In genomic region chr10:15342970-15343369, GRCh38 we compare ENCODE assay signal across 31 cellular contexts.
"Had no signal": no experiment of that assay in that cellular context is flagged by ENCODE, and none has a peak within 500 bp of the region (broad histone marks: within the 10 kb centered on the region; RNA-seq: fewer than 3 reads in every experiment).

No MANE protein-coding gene starts in this region.

- H3K9me3 Mint-ChIP-seq: naive thymus-derived CD4-positive, alpha-beta T cell; nephron; neural progenitor cell; stimulated activated effector memory CD8-positive, alpha-beta T cell treated with anti-CD3 and anti-CD28 coated beads, Interleukin-12 subunit alpha, Interleukin-12 subunit beta, amount 100 ng/mL, for 72 hours; stimulated activated naive CD8-positive, alpha-beta T cell treated with anti-CD3 and anti-CD28 coated beads, Interleukin-15, amount 100 ng/mL, for 72 hours; type B pancreatic cell had no signal

- H3K9ac ChIP-seq: neural progenitor cell, parathyroid adenoma had no signal

- H3K4me2 ChIP-seq: neural progenitor cell had no signal

- H3K4me3 Mint-ChIP-seq: naive thymus-derived CD4-positive, alpha-beta T cell; nephron; neural progenitor cell; stimulated activated effector memory CD8-positive, alpha-beta T cell treated with anti-CD3 and anti-CD28 coated beads, Interleukin-12 subunit alpha, Interleukin-12 subunit beta, amount 100 ng/mL, for 72 hours; stimulated activated naive CD8-positive, alpha-beta T cell treated with anti-CD3 and anti-CD28 coated beads, Interleukin-15, amount 100 ng/mL, for 72 hours; type B pancreatic cell had no signal

- FAIRE-seq: keratinocyte, small intestine had no signal

- H2AFZ ChIP-seq: neural progenitor cell, parathyroid adenoma had no signal

- H3K36me3 Mint-ChIP-seq: stimulated activated effector memory CD8-positive, alpha-beta T cell treated with anti-CD3 and anti-CD28 coated beads, Interleukin-12 subunit alpha, Interleukin-12 subunit beta, amount 100 ng/mL, for 72 hours had no signal

- H3K4me3 ChIP-seq: lower lobe of right lung, mucosa of descending colon, neural progenitor cell, prostate gland, sigmoid colon, spleen, tibial nerve, uterus had no signal

- DNase-seq: hippocampal formation; kidney glomerular epithelial cell; left cardiac atrium; left ventricle myocardium superior; lower lobe of right lung; mammary epithelial cell; mesendoderm; midbrain; mucosa of descending colon; naive thymus-derived CD4-positive, alpha-beta T cell; occipital lobe; retina; right cardiac atrium; sigmoid colon; small intestine; spleen; stimulated activated CD4-positive, alpha-beta T cell treated with anti-CD3 and anti-CD28 coated beads, Interleukin-4, amount 100 ng/mL, for 24 hours; stimulated activated naive CD4-positive, alpha-beta T cell treated with Interleukin-2 at 50 U/mL for 16 hours; stimulated activated naive CD8-positive, alpha-beta T cell treated with anti-CD3 and anti-CD28 coated beads, Interleukin-15, amount 100 ng/mL, for 72 hours; substantia nigra; uterus had no signal

- ATAC-seq: left cardiac atrium; left lobe of liver; left ventricle myocardium superior; lower lobe of right lung; mucosa of descending colon; naive thymus-derived CD4-positive, alpha-beta T cell; right cardiac atrium; stimulated activated effector memory CD8-positive, alpha-beta T cell treated with anti-CD3 and anti-CD28 coated beads, Interleukin-12 subunit alpha, Interleukin-12 subunit beta, amount 100 ng/mL, for 72 hours; stimulated activated naive CD8-positive, alpha-beta T cell treated with anti-CD3 and anti-CD28 coated beads, Interleukin-15, amount 100 ng/mL, for 72 hours had no signal

- H3K27me3 Mint-ChIP-seq: type B pancreatic cell had no signal

- H3K9me3 ChIP-seq: lower lobe of right lung, mucosa of descending colon, neutrophil, prostate gland, sigmoid colon, spleen, tibial nerve, uterus had no signal

- H3K4me1 Mint-ChIP-seq: stimulated activated effector memory CD8-positive, alpha-beta T cell treated with anti-CD3 and anti-CD28 coated beads, Interleukin-12 subunit alpha, Interleukin-12 subunit beta, amount 100 ng/mL, for 72 hours; stimulated activated naive CD8-positive, alpha-beta T cell treated with anti-CD3 and anti-CD28 coated beads, Interleukin-15, amount 100 ng/mL, for 72 hours had no signal

- H3K4me1 ChIP-seq: parathyroid adenoma, prostate gland, uterus had no signal

- H3K27me3 ChIP-seq: neural progenitor cell, sigmoid colon, spleen, tibial nerve, uterus had no signal

- H3K27ac ChIP-seq: lower lobe of right lung, neural progenitor cell, neutrophil, parathyroid adenoma, prostate gland, sigmoid colon, spleen, uterus had no signal

- H3K36me3 ChIP-seq: lower lobe of right lung, neural progenitor cell, neutrophil, prostate gland, sigmoid colon, spleen, tibial nerve, uterus had no signal

- H3K27ac Mint-ChIP-seq: naive thymus-derived CD4-positive, alpha-beta T cell; stimulated activated effector memory CD8-positive, alpha-beta T cell treated with anti-CD3 and anti-CD28 coated beads, Interleukin-12 subunit alpha, Interleukin-12 subunit beta, amount 100 ng/mL, for 72 hours; type B pancreatic cell had no signal
